ENCODE assay signal across 10 cellular contexts in the genomic region with DNA sequence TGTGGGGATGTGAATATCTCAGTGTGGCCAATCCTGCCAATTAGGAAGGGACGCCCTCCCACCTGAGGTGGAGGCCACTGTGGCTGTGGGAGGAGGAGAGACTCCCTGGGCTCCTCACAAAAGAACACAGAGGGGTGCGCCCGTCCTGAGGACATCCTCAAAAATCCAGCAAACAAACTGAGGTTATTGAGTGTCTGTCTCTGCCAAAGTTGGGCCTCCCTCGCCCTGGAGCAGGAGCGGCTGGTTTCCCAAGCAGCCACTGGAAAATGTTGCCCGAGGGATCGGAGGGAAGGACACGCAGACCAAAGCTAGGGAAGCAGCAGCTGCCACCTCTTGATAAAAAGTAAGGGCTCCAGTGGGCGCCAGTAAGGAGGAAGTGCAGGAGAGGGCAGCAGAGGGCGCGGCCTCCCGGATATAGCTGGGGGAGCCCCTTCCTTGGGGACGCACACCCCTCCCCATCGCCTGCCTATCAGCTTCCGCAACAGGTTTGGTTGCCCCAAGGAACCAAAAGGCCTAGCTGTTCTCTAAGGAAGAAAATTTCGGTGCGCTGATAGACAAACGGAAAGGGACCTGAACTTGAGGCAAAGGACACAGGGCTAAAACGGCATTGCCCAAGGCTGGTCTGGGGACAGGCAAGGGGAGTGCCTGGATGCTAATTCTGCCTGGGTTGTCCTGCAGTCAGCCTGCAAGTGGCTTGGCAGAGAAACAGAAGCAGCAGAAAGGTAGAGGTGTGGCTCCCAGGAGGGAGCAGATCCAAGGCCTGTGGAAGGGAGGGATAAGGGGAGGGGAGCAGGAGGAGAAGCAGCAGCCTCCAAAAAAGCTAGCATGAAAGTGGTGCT. TPM values are rescaled to one million over a fixed set of nuclear protein-coding genes. Genes with fewer than 3 reads are reported as not detected.
DNase-seq lines count a peak whose midpoint lies in the region; ATAC-seq and TF ChIP-seq lines count a peak whose summit lies in the region.
"Had no signal": no experiment of that assay in that cellular context is flagged by ENCODE, and none has a peak within 500 bp of the region (broad histone marks: within the 10 kb centered on the region; RNA-seq: fewer than 3 reads in every experiment).

No MANE protein-coding gene starts in this region.

- no peak overlapping the region for H4K5ac ChIP-seq in H9 (ENCODE audit: insufficient read length, low read depth, low read length)

- H3K9me3 ChIP-seq in DOHH2 (ENCODE audit: control insufficient read depth, insufficient read depth, low read length) (no peaks in the 10 kb centered on the region), H9 (ENCODE audit: control insufficient read depth, low read depth, low read length) (no peaks in the 10 kb centered on the region), OCI-LY7 (ENCODE audit: low read length) (no peaks in the 10 kb centered on the region)

- peaks cover 24% of the 10 kb centered on the region for H3K27me3 ChIP-seq in DOHH2 (ENCODE audit: control insufficient read depth, low read length)
- peaks cover 36% of the 10 kb centered on the region; the same call in 1 of the 2 replicates for H3K27me3 ChIP-seq in H9 (ENCODE audit: insufficient read depth, low read length)

- no CpG with 5 or more reads among the region's 19 CpGs for WGBS in H9 (ENCODE audit: extremely low coverage, insufficient read length, low lambda C conversion rate)

- POLR2A ChIA-PET in OCI-LY7 (lab: Charles Lee) = no interaction called here

- H3K79me1 ChIP-seq in H9 (ENCODE audit: insufficient read depth, low read depth, low read length, poor library complexity, severe bottlenecking) = no peaks in the 10 kb centered on the region

- H3K4ac ChIP-seq in H9 (ENCODE audit: low read depth, low read length) = no peak overlapping the region

- H3K9me3 Mint-ChIP-seq in H9 = no peaks in the 10 kb centered on the region

- no peak overlapping the region for H4K8ac ChIP-seq in H9 (replicated peaks; ENCODE audit: insufficient read length, low read depth, low read length)

- no peaks in the 10 kb centered on the region for H3K4me1 ChIP-seq in DOHH2 (ENCODE audit: control insufficient read depth, low read length)
- H3K4me1 ChIP-seq in H9 (ENCODE audit: insufficient read depth, low read length) = peaks cover 4% of the 10 kb centered on the region; the same call in 1 of the 2 replicates
- peaks cover 79% of the 10 kb centered on the region for H3K4me1 ChIP-seq in OCI-LY7 (ENCODE audit: insufficient read depth, low read length, poor library complexity, severe bottlenecking)

- peaks cover 58 to 71% of the 10 kb centered on the region in 2 experiments for H3K4me1 Mint-ChIP-seq in H9

- H3K18ac ChIP-seq in H9 (ENCODE audit: insufficient read length, low read depth, low read length) = no peak overlapping the region

- no peak overlapping the region for H2BK12ac ChIP-seq in H9 (ENCODE audit: insufficient read length, low read depth, low read length)

- H3K23ac ChIP-seq in H9 (ENCODE audit: insufficient read length, low read depth, low read length) = no peak overlapping the region

- no peak overlapping the region for H3K14ac ChIP-seq in H9 (ENCODE audit: insufficient read depth, low read length)

- H3K4me3 Mint-ChIP-seq in H9 = peak overlapping the region; percentile 51 to 79

- no peaks in the 10 kb centered on the region for H3F3A ChIP-seq in DOHH2 (ENCODE audit: control insufficient read depth, insufficient read depth)

- no peak overlapping the region for H4K91ac ChIP-seq in H9 (ENCODE audit: insufficient read length, low read depth, low read length)

- H4K20me1 ChIP-seq in DOHH2 (ENCODE audit: control insufficient read depth, insufficient read depth, low read depth, low read length) (no peaks in the 10 kb centered on the region), H9 (ENCODE audit: control insufficient read depth, insufficient read depth, insufficient read length) (no peaks in the 10 kb centered on the region), OCI-LY7 (ENCODE audit: insufficient read depth, low read length) (no peaks in the 10 kb centered on the region)

- H2BK15ac ChIP-seq in H9 (ENCODE audit: low read depth, low read length) = no peak overlapping the region

- no TSS peak for BruUV-seq in OCI-LY7 (replicated peaks; lab: Mats Ljungman, UMichigan)

- no peak overlapping the region for H3K4me3 ChIP-seq in DOHH2 (ENCODE audit: low read length)
- H3K4me3 ChIP-seq in OCI-LY7 (ENCODE audit: low read depth, low read length, poor library complexity, severe bottlenecking) = no peak overlapping the region

- no peak overlapping the region for H2BK20ac ChIP-seq in H9 (ENCODE audit: low read depth, low read length, poor library complexity, severe bottlenecking)

- CTCF ChIA-PET in OCI-LY7 (lab: Charles Lee; ENCODE audit: unreplicated experiment) = interaction anchor here (0.6 to 0.7 kb wide), 2 partner anchors 9 to 428 kb away, joined by 3 to 4 read pairs; no protein-coding TSS in a partner anchor

- no peak overlapping the region for H2AK5ac ChIP-seq in H9 (ENCODE audit: insufficient read length, low read length)

- H3K27me3 Mint-ChIP-seq in H9 (ENCODE audit: low read depth) = peaks cover 92% of the 10 kb centered on the region

- ATAC-seq in GM18505 (IDR thresholded peaks at IDR 0.05; ENCODE audit: unreplicated experiment) = no peak

- no peak overlapping the region for H3K27ac Mint-ChIP-seq in H9

- no peaks in the 10 kb centered on the region for H3K36me3 ChIP-seq in DOHH2 (ENCODE audit: control insufficient read depth, low read length)
- H3K36me3 ChIP-seq in OCI-LY7 (ENCODE audit: insufficient read depth, low read length) = no peaks in the 10 kb centered on the region

- no peak overlapping the region for H3K27ac ChIP-seq in DOHH2 (ENCODE audit: low read depth, low read length)
- no peak overlapping the region for H3K27ac ChIP-seq in H9 (ENCODE audit: insufficient read length, low read depth, low read length)
- no peak overlapping the region for H3K27ac ChIP-seq in OCI-LY7 (ENCODE audit: low read depth, low read length, poor library complexity, severe bottlenecking)

- intact Hi-C loops in OCI-LY7 (cut with micrococcal nuclease; ENCODE audit: unreplicated experiment) = loop anchor here (5.0 kb wide), 2 partner anchors 286 to 396 kb away; no protein-coding TSS in a partner anchor

- no peaks in the 10 kb centered on the region for H3K79me2 ChIP-seq in DOHH2 (ENCODE audit: control insufficient read depth, low read length)
- H3K79me2 ChIP-seq in H9 (ENCODE audit: insufficient read depth, low read length) = no peaks in the 10 kb centered on the region
- peaks cover 28% of the 10 kb centered on the region; the same call in 1 of the 2 replicates for H3K79me2 ChIP-seq in OCI-LY7 (ENCODE audit: insufficient read depth, low read depth, low read length)

- TF ChIP-seq CTCF in DOHH2 (IDR thresholded peaks at IDR 0.05; ENCODE audit: low read depth, low read length, poor library complexity, severe bottlenecking) (peak; percentile 18), H9 (conservative IDR thresholded peaks at IDR 0.05) (peak; percentile 51), OCI-LY7 (conservative IDR thresholded peaks at IDR 0.05; ENCODE audit: low read length) (peak; percentile 54)

- no peaks in the 10 kb centered on the region for H3K36me3 Mint-ChIP-seq in H9 (ENCODE audit: insufficient read depth in 1 of 3, low read depth in 3 of 3)

- H3K4me2 ChIP-seq in DOHH2 (ENCODE audit: low read length) (no peak overlapping the region), H9 (ENCODE audit: insufficient read depth, insufficient read length, low read length) (peak overlapping the region; percentile 61), OCI-LY7 (ENCODE audit: low read length) (peak overlapping the region; percentile 64)

- no peak overlapping the region for H2BK5ac ChIP-seq in H9 (ENCODE audit: insufficient read length, low read length)

- peak; percentile 85 for DNase-seq in H9
- peak; percentile 16 for DNase-seq in OCI-LY7 (ENCODE audit: low spot score)
- peak; percentile 37 for DNase-seq in iPS-NIHi11 (ENCODE audit: low spot score)
- no peak for DNase-seq in NCI-H187 treated with DMSO at 0.1 percent for 48 hours (lab: John Stamatoyannopoulos, UW)
- DNase-seq in 8988T = no peak
- no peak for DNase-seq in CD1c-positive myeloid dendritic cell (ENCODE audit: extremely low spot score)

- no peak overlapping the region for H3K56ac ChIP-seq in H9 (ENCODE audit: insufficient read length, low read depth, low read length)

- H2BK120ac ChIP-seq in H9 (ENCODE audit: low read depth, low read length, poor library complexity, severe bottlenecking) = no peak overlapping the region

- no peak for TF ChIP-seq POLR2A in GM18505 (IDR thresholded peaks at IDR 0.05; ENCODE audit: borderline replicate concordance, extremely low read depth, insufficient read depth, insufficient read length)

- H3K9me2 ChIP-seq in DOHH2 (replicated peaks; ENCODE audit: control insufficient read depth, low read length) = no peaks in the 10 kb centered on the region
- H3K9me2 ChIP-seq in OCI-LY7 (ENCODE audit: insufficient read depth, low read length) = no peaks in the 10 kb centered on the region

- no peak overlapping the region for H3K9ac ChIP-seq in H9 (ENCODE audit: extremely low read depth, insufficient read length, low read length)

- H3T11ph ChIP-seq in H9 (ENCODE audit: low read length) = no peak overlapping the region

- H3K23me2 ChIP-seq in H9 (ENCODE audit: insufficient read length, low read depth, low read length, poor library complexity, severe bottlenecking) = peaks cover 18% of the 10 kb centered on the region

- no peak overlapping the region for H2AFZ ChIP-seq in H9 (ENCODE audit: low read length)
- H2AFZ ChIP-seq in OCI-LY7 (ENCODE audit: low read length) = peak overlapping the region; percentile 56

RNA-seq across cellular contexts. Expression of gene GRIK3, which starts 1.7 kb away (rescaled TPM):
- total RNA-seq in H9 (2021) = 1.7 TPM in 2 replicates
- total RNA-seq in OCI-LY7 (2014; rRNA removed; shearing (Covaris generic)) = 13.1 and 16.3 TPM in 2 replicates
- total RNA-seq in OCI-LY7 (2022) = 48.6 and 55.0 TPM in 2 replicates
- total RNA-seq: dermis microvascular lymphatic vessel endothelial cell, osteocyte had no signal

Comparison
In these comparisons a context has a peak if more than half of its experiments do, and no peak if none do; other contexts are left out.
1. DNase-seq: peak in H9 (single experiment), OCI-LY7 (single experiment) and iPS-NIHi11 (single experiment); none in NCI-H187 treated with DMSO at 0.1 percent for 48 hours (single experiment), 8988T (single experiment) and CD1c-positive myeloid dendritic cell (single experiment).
2. Peak in every context shown above with its lines, with median percentiles within 50 percentile points of each other: CTCF ChIP-seq.